Comparison of ENCODE assay signal across 14 cellular contexts in genomic region chr1:107153033-107153432, GRCh38. TPM values are rescaled to one million over a fixed set of nuclear protein-coding genes. Genes with fewer than 3 reads are reported as not detected.
DNase-seq lines count a peak whose midpoint lies in the region; ATAC-seq, FAIRE-seq and TF ChIP-seq lines count a peak whose summit lies in the region.
"Had no signal": no experiment of that assay in that cellular context is flagged by ENCODE, and none has a peak within 500 bp of the region (broad histone marks: within the 10 kb centered on the region; RNA-seq: fewer than 3 reads in every experiment).

No MANE protein-coding gene starts in this region.

- H3K36me3 ChIP-seq in A673 (ENCODE audit: insufficient read depth, low read length, poor library complexity, severe bottlenecking), result peaks cover 53% of the 10 kb centered on the region
- no peaks in the 10 kb centered on the region for H3K36me3 ChIP-seq in astrocyte (ENCODE audit: insufficient read depth, low read length)
- H3K36me3 ChIP-seq in prostate gland, result no peaks in the 10 kb centered on the region
- H3K36me3 ChIP-seq: thoracic aorta had no signal

- no peak overlapping the region for H3K4me3 Mint-ChIP-seq in astrocyte (ENCODE audit: unreplicated experiment)
- H3K4me3 Mint-ChIP-seq: CD14-positive monocyte had no signal

- H3K27ac ChIP-seq in A673 (ENCODE audit: low read depth, low read length, poor library complexity, severe bottlenecking) (no peak overlapping the region), astrocyte (ENCODE audit: low read depth, low read length) (no peak overlapping the region), prostate gland (no peak overlapping the region)
- H3K27ac ChIP-seq: thoracic aorta had no signal

- H3K79me2 ChIP-seq in astrocyte (ENCODE audit: insufficient read depth, low read length), result peaks cover 38% of the 10 kb centered on the region

- no peak for DNase-seq in A673 (ENCODE audit: low spot score)
- DNase-seq in GM12864 (ENCODE audit: low read depth), result no peak
- DNase-seq in NAMALWA (ENCODE audit: low spot score), result peak; percentile 7
- peak; percentile 43 for DNase-seq in astrocyte (ENCODE audit: low read depth)
- no peak for DNase-seq in prostate gland (ENCODE audit: low spot score)
- DNase-seq: activated CD8-positive, alpha-beta memory T cell treated with anti-CD3 and anti-CD28 coated beads, Interleukin-2, amount 50 U/mL, for 48 hours; aorta; NCI-H2227 treated with DMSO at 0.1 percent for 48 hours; T1000 had no signal

- 92% methylated on average over 2 of the region's 2 CpGs for WGBS in prostate gland

- intact Hi-C loops in A673 (cut with micrococcal nuclease; ENCODE audit: unreplicated experiment) (no loop called here), prostate gland (cut with DNase I) (no loop called here)

- H3K4me1 ChIP-seq in A673 (ENCODE audit: insufficient read depth, low read length, poor library complexity, severe bottlenecking) (peaks cover 89% of the 10 kb centered on the region), astrocyte (ENCODE audit: insufficient read depth, low read length) (peaks cover 2% of the 10 kb centered on the region), prostate gland (replicated peaks) (no peaks in the 10 kb centered on the region)

- no peak for TF ChIP-seq POLR2A in prostate gland (IDR thresholded peaks at IDR 0.05)

- H3K4me3 ChIP-seq in A673 (ENCODE audit: low read depth, low read length, poor library complexity, severe bottlenecking), result no peak overlapping the region
- H3K4me3 ChIP-seq in GM12864 (ENCODE audit: low read depth, low read length), result no peak overlapping the region
- H3K4me3 ChIP-seq in astrocyte (ENCODE audit: insufficient read depth, low read depth, low read length), result no peak overlapping the region
- no peak overlapping the region for H3K4me3 ChIP-seq in prostate gland
- H3K4me3 ChIP-seq: thoracic aorta had no signal

- H3K27me3 ChIP-seq in A673 (replicated peaks; ENCODE audit: insufficient read depth, low read depth, low read length, poor library complexity) (no peaks in the 10 kb centered on the region), astrocyte (ENCODE audit: insufficient read depth, low read length) (no peaks in the 10 kb centered on the region), prostate gland (replicated peaks; ENCODE audit: insufficient read depth) (no peaks in the 10 kb centered on the region)

- TF ChIP-seq CTCF in A673 (conservative IDR thresholded peaks at IDR 0.05; ENCODE audit: low read depth, low read length) (0 out of 2 replicates have a peak, but pooled peaks have one; percentile 15), GM12864 (IDR thresholded peaks at IDR 0.05; ENCODE audit: low read depth, low read length, missing control alignments) (peak; percentile 9), astrocyte (IDR thresholded peaks at IDR 0.05; ENCODE audit: insufficient read depth, low read depth, low read length) (peak; percentile 19), prostate gland (IDR thresholded peaks at IDR 0.05) (peak in 1 of 4 experiments; percentile 9)

- BruUV-seq in A673 (replicated peaks; lab: Mats Ljungman, UMichigan), result no TSS peak

- H3K36me3 Mint-ChIP-seq in astrocyte (ENCODE audit: low read depth, unreplicated experiment), result no peaks in the 10 kb centered on the region
- H3K36me3 Mint-ChIP-seq: CD14-positive monocyte had no signal

- no peaks in the 10 kb centered on the region for H3K9me3 Mint-ChIP-seq in astrocyte (ENCODE audit: unreplicated experiment)
- H3K9me3 Mint-ChIP-seq: CD14-positive monocyte had no signal

- ATAC-seq in HG02938 (IDR thresholded peaks at IDR 0.05; ENCODE audit: unreplicated experiment) (no peak), HG02852 (IDR thresholded peaks at IDR 0.05; ENCODE audit: unreplicated experiment) (no peak), HG02981 (IDR thresholded peaks at IDR 0.05; ENCODE audit: unreplicated experiment) (no peak)

- no peak overlapping the region for H3K9ac ChIP-seq in astrocyte (ENCODE audit: low read length)

- no peak overlapping the region for H3K4me2 ChIP-seq in astrocyte (ENCODE audit: low read length)

- H3K9me3 ChIP-seq in A673 (ENCODE audit: low read depth, low read length, poor library complexity, severe bottlenecking), result no peaks in the 10 kb centered on the region
- no peaks in the 10 kb centered on the region for H3K9me3 ChIP-seq in astrocyte (ENCODE audit: insufficient read depth, low read depth, low read length)
- H3K9me3 ChIP-seq in prostate gland, result no peaks in the 10 kb centered on the region
- H3K9me3 ChIP-seq: thoracic aorta had no signal

- POLR2A ChIA-PET in A673 (lab: Charles Lee; ENCODE audit: low non-redundant PET), result interaction anchor here (0.8 kb wide), 1 partner anchor 249 kb away, joined by 3 read pairs; no protein-coding TSS in a partner anchor

- H2AFZ ChIP-seq in astrocyte (ENCODE audit: low read depth, low read length), result no peak overlapping the region

- no peaks in the 10 kb centered on the region for H3K4me1 Mint-ChIP-seq in astrocyte (ENCODE audit: low read depth, unreplicated experiment)
- H3K4me1 Mint-ChIP-seq: CD14-positive monocyte had no signal

- H4K20me1 ChIP-seq in astrocyte (ENCODE audit: insufficient read depth, low read length), result peaks cover 4% of the 10 kb centered on the region

- FAIRE-seq in astrocyte (lab: Jason Lieb, UNC), result no peak

- no peak overlapping the region for H3K27ac Mint-ChIP-seq in astrocyte (ENCODE audit: unreplicated experiment)
- H3K27ac Mint-ChIP-seq: CD14-positive monocyte had no signal

- no peaks in the 10 kb centered on the region for H3K27me3 Mint-ChIP-seq in astrocyte (ENCODE audit: low read depth, unreplicated experiment)

- CTCF ChIA-PET in A673 (lab: Charles Lee), result no interaction called here

RNA-seq across cellular contexts. Expression of gene NTNG1, which starts 12.2 kb away (rescaled TPM):
- total RNA-seq in A673 (2021) (91.5 and 93.8 TPM in 2 replicates), astrocyte (6.7 and 8.1 TPM in 2 replicates), prostate gland (1 to 10 TPM; 2.6 to 5.1 TPM)

Comparison
In these comparisons a context has a peak if more than half of its experiments do, and no peak if none do; other contexts are left out.
1. DNase-seq: peak in NAMALWA (single experiment) and astrocyte (single experiment); none in A673 (single experiment), GM12864 (single experiment) and prostate gland (single experiment).
2. RNA of gene NTNG1, which starts 12.2 kb away (total RNA-seq): 91.5 to 93.8 TPM in A673; 6.7 to 8.1 TPM in astrocyte and 2.6 to 5.1 TPM in prostate gland; every median in the first group is over 10 times any median in the second.